Comparison of ENCODE assay signal across 26 cellular contexts in the genomic region with DNA sequence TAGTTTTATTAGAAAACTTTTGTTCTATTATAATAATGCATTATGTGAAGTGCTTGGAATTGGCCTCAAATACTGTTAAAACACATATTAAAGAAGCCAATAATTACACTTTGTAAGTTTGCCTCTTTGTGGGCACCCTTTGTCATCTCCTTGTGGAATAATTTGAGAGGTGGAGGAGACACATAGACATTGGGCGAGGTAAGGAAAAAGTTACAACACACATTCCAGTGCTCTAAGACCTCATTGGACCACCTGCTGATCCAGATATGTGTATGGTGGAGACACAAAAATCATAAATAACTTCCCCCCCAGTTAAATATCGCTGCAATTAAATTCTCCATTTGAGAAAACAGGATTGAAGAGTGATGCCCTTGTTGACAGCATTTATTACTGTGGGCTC.
"Had no signal": no experiment of that assay in that cellular context is flagged by ENCODE, and none has a peak within 500 bp of the region (broad histone marks: within the 10 kb centered on the region; RNA-seq: fewer than 3 reads in every experiment).

No MANE protein-coding gene starts in this region.

- H3K9me3 ChIP-seq: body of pancreas, gastrocnemius medialis had no signal

- H3K4me3 ChIP-seq: body of pancreas, esophagus muscularis mucosa, gastrocnemius medialis had no signal

- H3K36me3 Mint-ChIP-seq: activated naive CD8-positive, alpha-beta T cell had no signal

- H3K27ac ChIP-seq: body of pancreas, esophagus muscularis mucosa, foreskin keratinocyte, gastrocnemius medialis had no signal

- H3K4me3 Mint-ChIP-seq: activated CD4-positive, alpha-beta memory T cell treated with anti-CD3 and anti-CD28 coated beads, Interleukin-2, amount 10 ng/mL, durations not matched to agents 7 days and 5 days; activated CD4-positive, alpha-beta T cell treated with anti-CD3 and anti-CD28 coated beads, Interleukin-2, amount 10 ng/mL, durations not matched to agents 7 days and 5 days; activated naive CD8-positive, alpha-beta T cell; activated T-cell treated with anti-CD3 and anti-CD28 coated beads, Interleukin-2, amount 50 U/mL, for 24 hours; activated T-cell treated with anti-CD3 and anti-CD28 coated beads, Interleukin-2, amount 50 U/mL, for 72 hours; effector memory CD8-positive, alpha-beta T cell had no signal

- DNase-seq: activated CD4-positive, alpha-beta memory T cell treated with anti-CD3 and anti-CD28 coated beads, Interleukin-2, amount 10 ng/mL, durations not matched to agents 7 days and 5 days; activated CD4-positive, alpha-beta T cell treated with anti-CD3 and anti-CD28 coated beads for 1 hour; activated CD4-positive, alpha-beta T cell treated with anti-CD3 and anti-CD28 coated beads for 4 hours; activated CD4-positive, alpha-beta T cell treated with anti-CD3 and anti-CD28 coated beads, Interleukin-2, amount 10 ng/mL, durations not matched to agents 7 days and 5 days; activated CD4-positive, alpha-beta T cell treated with anti-CD3 and anti-CD28 coated beads, Interleukin-2, amount 50 U/mL, for 4 hours; activated CD8-positive, alpha-beta memory T cell treated with anti-CD3 and anti-CD28 coated beads, Interleukin-2, amount 50 U/mL, for 48 hours; activated gamma-delta T cell; activated naive CD4-positive, alpha-beta T cell treated with anti-CD3 and anti-CD28 coated beads, Interleukin-2, amount 50 U/mL, for 16 hours; activated naive CD4-positive, alpha-beta T cell treated with Interleukin-2 at 50 U/mL for 16 hours; activated T-cell treated with anti-CD3 and anti-CD28 coated beads for 4 hours; activated T-cell treated with anti-CD3 and anti-CD28 coated beads, Interleukin-2, amount 50 U/mL, for 24 hours; activated T-cell treated with anti-CD3 and anti-CD28 coated beads, Interleukin-2, amount 50 U/mL, for 72 hours; amniotic stem cell; anterior cingulate cortex; body of pancreas; caudate nucleus; cortex of kidney; dermis blood vessel endothelial cell; effector CD4-positive, alpha-beta T cell; effector memory CD8-positive, alpha-beta T cell; erythroblast; foreskin keratinocyte; gastrocnemius medialis; T-helper 2 cell had no signal

- H3K27me3 ChIP-seq: body of pancreas, esophagus muscularis mucosa, foreskin keratinocyte, gastrocnemius medialis had no signal

- H3K4me1 ChIP-seq: body of pancreas, esophagus muscularis mucosa, foreskin keratinocyte, gastrocnemius medialis had no signal

- H3K27ac Mint-ChIP-seq: activated CD4-positive, alpha-beta memory T cell treated with anti-CD3 and anti-CD28 coated beads, Interleukin-2, amount 10 ng/mL, durations not matched to agents 7 days and 5 days; activated CD4-positive, alpha-beta T cell treated with anti-CD3 and anti-CD28 coated beads, Interleukin-2, amount 10 ng/mL, durations not matched to agents 7 days and 5 days; activated naive CD8-positive, alpha-beta T cell; activated T-cell treated with anti-CD3 and anti-CD28 coated beads, Interleukin-2, amount 50 U/mL, for 24 hours; activated T-cell treated with anti-CD3 and anti-CD28 coated beads, Interleukin-2, amount 50 U/mL, for 72 hours; effector memory CD8-positive, alpha-beta T cell had no signal

- ATAC-seq: activated T-cell treated with anti-CD3 and anti-CD28 coated beads, Interleukin-2, amount 50 U/mL, for 72 hours; body of pancreas; effector memory CD8-positive, alpha-beta T cell; foreskin keratinocyte; gastrocnemius medialis had no signal

- H3K4me1 Mint-ChIP-seq: activated CD4-positive, alpha-beta memory T cell treated with anti-CD3 and anti-CD28 coated beads, Interleukin-2, amount 10 ng/mL, durations not matched to agents 7 days and 5 days; activated CD4-positive, alpha-beta T cell treated with anti-CD3 and anti-CD28 coated beads, Interleukin-2, amount 10 ng/mL, durations not matched to agents 7 days and 5 days had no signal

- H3K36me3 ChIP-seq: esophagus muscularis mucosa, gastrocnemius medialis had no signal

- H3K27me3 Mint-ChIP-seq: activated CD4-positive, alpha-beta memory T cell treated with anti-CD3 and anti-CD28 coated beads, Interleukin-2, amount 10 ng/mL, durations not matched to agents 7 days and 5 days; activated CD4-positive, alpha-beta T cell treated with anti-CD3 and anti-CD28 coated beads, Interleukin-2, amount 10 ng/mL, durations not matched to agents 7 days and 5 days; activated naive CD8-positive, alpha-beta T cell; activated T-cell treated with anti-CD3 and anti-CD28 coated beads, Interleukin-2, amount 50 U/mL, for 24 hours; effector memory CD8-positive, alpha-beta T cell had no signal
